Comparison of ENCODE assay signal across 20 cellular contexts in genomic region chr4:628821-629635, GRCh38. TPM values are rescaled to one million over a fixed set of nuclear protein-coding genes. Genes with fewer than 3 reads are reported as not detected.
"Had no signal": no experiment of that assay in that cellular context is flagged by ENCODE, and none has a peak within 500 bp of the region (broad histone marks: within the 10 kb centered on the region; RNA-seq: fewer than 3 reads in every experiment).

No MANE protein-coding gene starts in this region.

- H3K27ac Mint-ChIP-seq: activated CD8-positive, alpha-beta T cell treated with anti-CD3 and anti-CD28 coated beads, Interleukin-2, amount 10 ng/mL, durations not matched to agents 7 days and 5 days; activated naive CD8-positive, alpha-beta T cell treated with anti-CD3 and anti-CD28 coated beads for 36 hours; naive thymus-derived CD4-positive, alpha-beta T cell; stimulated activated naive B cell treated with anti-CD40 and anti-IgM and Interleukin-4, amounts not matched to agents 10 μg/mL and 1 μg/mL and 100 μg/mL, for 72 hours; T-helper 1 cell treated with Interleukin-12 subunit alpha and Interleukin-12 subunit beta and Interleukin-4 antibody, amounts not matched to agents 30 μg/mL and 1 μg/mL, for 36 hours had no signal

- H3K4me1 ChIP-seq: foreskin keratinocyte, tibial artery, uterus had no signal

- H3K36me3 Mint-ChIP-seq: activated naive CD8-positive, alpha-beta T cell treated with anti-CD3 and anti-CD28 coated beads for 36 hours had no signal

- H3K4me3 Mint-ChIP-seq: activated CD8-positive, alpha-beta T cell treated with anti-CD3 and anti-CD28 coated beads, Interleukin-2, amount 10 ng/mL, durations not matched to agents 7 days and 5 days; activated naive CD8-positive, alpha-beta T cell treated with anti-CD3 and anti-CD28 coated beads for 36 hours; naive thymus-derived CD4-positive, alpha-beta T cell; stimulated activated naive B cell treated with anti-CD40 and anti-IgM and Interleukin-4, amounts not matched to agents 10 μg/mL and 1 μg/mL and 100 μg/mL, for 72 hours; T-helper 1 cell treated with Interleukin-12 subunit alpha and Interleukin-12 subunit beta and Interleukin-4 antibody, amounts not matched to agents 30 μg/mL and 1 μg/mL, for 36 hours had no signal

- H3K4me1 Mint-ChIP-seq: activated naive CD8-positive, alpha-beta T cell treated with anti-CD3 and anti-CD28 coated beads for 36 hours; stimulated activated naive B cell treated with anti-CD40 and anti-IgM and Interleukin-4, amounts not matched to agents 10 μg/mL and 1 μg/mL and 100 μg/mL, for 72 hours had no signal

- ATAC-seq: activated CD8-positive, alpha-beta T cell treated with anti-CD3 and anti-CD28 coated beads, Interleukin-2, amount 10 ng/mL, durations not matched to agents 7 days and 5 days; foreskin keratinocyte; mucosa of descending colon; naive thymus-derived CD4-positive, alpha-beta T cell; stimulated activated naive B cell treated with anti-CD40 and anti-IgM and Interleukin-4, amounts not matched to agents 10 μg/mL and 1 μg/mL and 100 μg/mL, for 72 hours had no signal

- H3K27ac ChIP-seq: brain microvascular endothelial cell, foreskin keratinocyte, neutrophil, tibial artery, uterus had no signal

- H3K9me3 ChIP-seq: mucosa of descending colon, neutrophil, uterus had no signal

- H3K4me3 ChIP-seq: mucosa of descending colon, tibial artery, uterus had no signal

- H3K27me3 ChIP-seq: foreskin keratinocyte, neutrophil, uterus had no signal

- DNase-seq: activated CD4-positive, alpha-beta T cell treated with anti-CD3 and anti-CD28 coated beads for 48 hours; activated CD8-positive, alpha-beta memory T cell treated with anti-CD3 and anti-CD28 coated beads, Interleukin-2, amount 50 U/mL, for 4 hours; activated CD8-positive, alpha-beta T cell treated with anti-CD3 and anti-CD28 coated beads, Interleukin-2, amount 10 ng/mL, durations not matched to agents 7 days and 5 days; activated gamma-delta T cell treated with Interleukin-2 at 50 U/mL for 16 hours; activated naive CD8-positive, alpha-beta T cell treated with anti-CD3 and anti-CD28 coated beads for 36 hours; activated T-cell treated with anti-CD3 and anti-CD28 coated beads, Interleukin-2, amount 50 U/mL, for 48 hours; amygdala; brain microvascular endothelial cell; effector memory CD4-positive, alpha-beta T cell; foreskin keratinocyte; mucosa of descending colon; naive thymus-derived CD4-positive, alpha-beta T cell; stimulated activated CD4-positive, alpha-beta T cell treated with anti-CD3 and anti-CD28 coated beads, Interleukin-15, amount 100 ng/mL, for 24 hours; stimulated activated CD4-positive, alpha-beta T cell treated with anti-CD3 and anti-CD28 coated beads, Interleukin-4, amount 100 ng/mL, for 1 hour; stimulated activated naive B cell treated with anti-CD40 and anti-IgM and Interleukin-4, amounts not matched to agents 10 μg/mL and 1 μg/mL and 100 μg/mL, for 72 hours; uterus had no signal

- H3K36me3 ChIP-seq: brain microvascular endothelial cell, neutrophil, tibial artery, uterus had no signal

RNA-seq across cellular contexts. Expression of gene TMEM271, which starts 52.9 kb away (rescaled TPM):
- total RNA-seq: activated CD8-positive, alpha-beta T cell treated with anti-CD3 and anti-CD28 coated beads, Interleukin-2, amount 10 ng/mL, durations not matched to agents 7 days and 5 days; activated naive CD8-positive, alpha-beta T cell treated with anti-CD3 and anti-CD28 coated beads for 36 hours; foreskin keratinocyte; naive thymus-derived CD4-positive, alpha-beta T cell; skeletal muscle tissue; uterus had no signal
- polyA plus RNA-seq: foreskin keratinocyte; naive thymus-derived CD4-positive, alpha-beta T cell had no signal

RNA-seq across cellular contexts. Expression of gene SLC49A3, which starts 59.9 kb away (rescaled TPM):
- polyA plus RNA-seq: naive thymus-derived CD4-positive, alpha-beta T cell had no signal
